Comparison of ENCODE assay signal across 16 cellular contexts in genomic region chr14:95295600-95296376, GRCh38. TPM values are rescaled to one million over a fixed set of nuclear protein-coding genes. Genes with fewer than 3 reads are reported as not detected.
DNase-seq lines count a peak whose midpoint lies in the region; ATAC-seq and TF ChIP-seq lines count a peak whose summit lies in the region.
"Had no signal": no experiment of that assay in that cellular context is flagged by ENCODE, and none has a peak within 500 bp of the region (broad histone marks: within the 10 kb centered on the region; RNA-seq: fewer than 3 reads in every experiment).

No MANE protein-coding gene starts in this region.

- TF ChIP-seq POLR2A in transverse colon (IDR thresholded peaks at IDR 0.05) (no peak), GM18505 (IDR thresholded peaks at IDR 0.05; ENCODE audit: borderline replicate concordance, extremely low read depth, insufficient read depth, insufficient read length) (no peak)

- TF ChIP-seq EP300 in transverse colon (IDR thresholded peaks at IDR 0.05; ENCODE audit: low read depth), result no peak

- intact Hi-C loops in Calu3 (cut with micrococcal nuclease; ENCODE audit: unreplicated experiment) (no loop called here), transverse colon (cut with DNase I; ENCODE audit: low total_unique reads) (no loop called here)

- DNase-seq in Calu3 (no peak), caudate nucleus (lab: John Stamatoyannopoulos, UW) (no peak), transverse colon (no peak), NCI-H2107 treated with DMSO at 0.1 percent for 48 hours (lab: John Stamatoyannopoulos, UW; ENCODE audit: unreplicated experiment) (no peak)
- DNase-seq: ACHN; AML-193; CD4-positive, alpha-beta T cell; DMS79; H9; NCI-H1417 treated with DMSO at 0.1 percent for 48 hours; NCI-H510A treated with DMSO at 0.1 percent for 48 hours; Right ventricle myocardium superior; SK-N-SH had no signal

- H3K36me3 Mint-ChIP-seq in Calu3 (ENCODE audit: insufficient read depth, unreplicated experiment), result peaks cover 33% of the 10 kb centered on the region

- no peaks in the 10 kb centered on the region for H3K27me3 Mint-ChIP-seq in Calu3 (ENCODE audit: unreplicated experiment)

- BruUV-seq in Calu3 (replicated peaks; lab: Mats Ljungman, UMichigan), result no TSS peak

- H3K27ac Mint-ChIP-seq in Calu3 (ENCODE audit: unreplicated experiment), result peak overlapping the region; percentile 60
- H3K27ac Mint-ChIP-seq: CD4-positive, alpha-beta T cell had no signal

- H3K36me3 ChIP-seq in liver (ENCODE audit: control insufficient read depth in 4 of 4, insufficient read depth in 3 of 4, low read depth in 1 of 4, low read length in 3 of 4), result no peaks in the 10 kb centered on the region
- H3K36me3 ChIP-seq in transverse colon, result no peaks in the 10 kb centered on the region

- peak overlapping the region in 1 of 2 donors; percentile 20 for H3K9ac ChIP-seq in liver (ENCODE audit: low read depth in 1 of 2, low read length in 2 of 2)
- H3K9ac ChIP-seq: SK-N-SH had no signal

- peak; percentile 37 to 58 for TF ChIP-seq RAD21 in liver (IDR thresholded peaks at IDR 0.05)

- TF ChIP-seq CTCF in Calu3 (IDR thresholded peaks at IDR 0.05; ENCODE audit: unreplicated experiment) (no peak), liver (IDR thresholded peaks at IDR 0.05; ENCODE audit: low read depth, low read length, missing input control) (no peak), transverse colon (IDR thresholded peaks at IDR 0.05) (no peak)

- H3K4me3 Mint-ChIP-seq in Calu3 (ENCODE audit: low read depth, unreplicated experiment), result peak overlapping the region; percentile 31
- H3K4me3 Mint-ChIP-seq: CD4-positive, alpha-beta T cell; H9 had no signal

- WGBS in liver, result 58% methylated on average over 6 of the region's 6 CpGs
- WGBS in transverse colon (ENCODE audit: low coverage in 1 of 2), 2 donors, result 93 to 94% methylated on average over 2 to 6 of the region's 6 CpGs

- peaks cover 6% of the 10 kb centered on the region for H3K9me3 Mint-ChIP-seq in Calu3 (ENCODE audit: low read depth, unreplicated experiment)

- CTCF ChIA-PET in Calu3 (lab: Charles Lee), result interaction anchor here (1.0 kb wide), 1 partner anchor 11 kb away, joined by 3 read pairs; no protein-coding TSS in a partner anchor

- H3K4me3 ChIP-seq in liver (ENCODE audit: low read depth in 1 of 3, low read length in 3 of 3) (no peak overlapping the region), transverse colon (no peak overlapping the region)

- H3K4me1 ChIP-seq in liver (ENCODE audit: control insufficient read depth in 4 of 4, insufficient read depth in 4 of 4, low read length in 3 of 4), result peaks cover 18 to 56% (median 37%) of the 10 kb centered on the region in 4 donors
- peaks cover 6 to 34% (median 10%) of the 10 kb centered on the region in 4 donors for H3K4me1 ChIP-seq in transverse colon

- H3K27me3 ChIP-seq in liver (ENCODE audit: control insufficient read depth in 4 of 4, insufficient read depth in 4 of 4, low read length in 3 of 4) (no peaks in the 10 kb centered on the region), transverse colon (no peaks in the 10 kb centered on the region)

- peaks cover 68% of the 10 kb centered on the region for H3K4me1 Mint-ChIP-seq in Calu3 (ENCODE audit: low read depth, unreplicated experiment)

- H3K9me3 ChIP-seq in liver (ENCODE audit: control insufficient read depth in 4 of 4, low read length in 3 of 4), result peaks cover 0 to 3% (median 0%) of the 10 kb centered on the region in 4 donors
- H3K9me3 ChIP-seq in transverse colon, result peaks cover 0 to 4% of the 10 kb centered on the region in 2 donors
- H3K9me3 ChIP-seq: SK-N-SH had no signal

- no peak for ATAC-seq in GM18505 (IDR thresholded peaks at IDR 0.05; ENCODE audit: unreplicated experiment)
- ATAC-seq in HG03354 (IDR thresholded peaks at IDR 0.05; ENCODE audit: poor library complexity, severe bottlenecking, unreplicated experiment), result no peak

- in situ Hi-C loops in transverse colon (cut with MboI; ENCODE audit: low pct_ligation_motif_present in 1 of 4, low pct_unique_long_range_greater_than_20kb in 1 of 4, low sequenced_read_pairs in 3 of 4), result no loop called here

- H3K27ac ChIP-seq in caudate nucleus (ENCODE audit: low read depth, low read length) (peak overlapping the region; percentile 97), liver (ENCODE audit: low read depth in 1 of 2, low read length in 2 of 2) (peak overlapping the region; percentile 44 to 73), transverse colon (peak overlapping the region in 3 of 4 donors; percentile 23 to 33 (median 32))

TF ChIP-seq in liver, 16 proteins besides CTCF, POLR2A, EP300 and RAD21:
- TF ChIP-seq YY1 (IDR thresholded peaks at IDR 0.05) (peak; percentile 43), REST (IDR thresholded peaks at IDR 0.05) (peak; percentile 53), EGR1 (IDR thresholded peaks at IDR 0.05; ENCODE audit: low read depth in 2 of 2) (peak in 1 of 2 donors; percentile 41), HNF4G (IDR thresholded peaks at IDR 0.05) (peak; percentile 86), TAF1 (conservative IDR thresholded peaks at IDR 0.05) (no peak), ZBTB33 (IDR thresholded peaks at IDR 0.05) (no peak), GABPA (IDR thresholded peaks at IDR 0.05 in 1 of 2, conservative IDR thresholded peaks at IDR 0.05 in 1 of 2) (no peak), FOXA1 (IDR thresholded peaks at IDR 0.05) (peak; percentile 46), JUND (IDR thresholded peaks at IDR 0.05) (peak; percentile 13 to 67), ATF3 (IDR thresholded peaks at IDR 0.05) (peak; percentile 19), HNF4A (conservative IDR thresholded peaks at IDR 0.05) (peak; percentile 91 to 93), RXRA (IDR thresholded peaks at IDR 0.05) (peak; percentile 85 to 94), FOXA2 (IDR thresholded peaks at IDR 0.05) (peak; percentile 84), SP1 (IDR thresholded peaks at IDR 0.05) (peak; percentile 87), MAX (IDR thresholded peaks at IDR 0.05) (peak; percentile 91), NR2F2 (IDR thresholded peaks at IDR 0.05) (peak; percentile 45)

RNA-seq across cellular contexts. Expression of gene CLMN, which starts 23.9 kb away (rescaled TPM):
- 104 and 111 TPM in 2 replicates for total RNA-seq in Calu3 (2022)
- 10 to 100 TPM in 1 of 2 donors, 1 to 10 TPM in 1; 6.0 to 40.1 TPM for total RNA-seq in liver
- polyA plus RNA-seq in liver, result 10 to 100 TPM in 1 of 2 donors, 1 to 10 TPM in 1; 8.2 to 41.1 TPM
- total RNA-seq in transverse colon, result 100 to 1,000 TPM in 1 of 4 donors, 10 to 100 TPM in 3; 71.1 to 118 (median 90.1) TPM

Comparison
In these comparisons a context has a peak if more than half of its experiments do, and no peak if none do; other contexts are left out.
1. H3K27ac ChIP-seq: peak in every context shown above with its lines; median percentile 97 in caudate nucleus; 58 in liver; 32 in transverse colon.